Comparison of ENCODE assay signal across 16 cellular contexts in the genomic region with DNA sequence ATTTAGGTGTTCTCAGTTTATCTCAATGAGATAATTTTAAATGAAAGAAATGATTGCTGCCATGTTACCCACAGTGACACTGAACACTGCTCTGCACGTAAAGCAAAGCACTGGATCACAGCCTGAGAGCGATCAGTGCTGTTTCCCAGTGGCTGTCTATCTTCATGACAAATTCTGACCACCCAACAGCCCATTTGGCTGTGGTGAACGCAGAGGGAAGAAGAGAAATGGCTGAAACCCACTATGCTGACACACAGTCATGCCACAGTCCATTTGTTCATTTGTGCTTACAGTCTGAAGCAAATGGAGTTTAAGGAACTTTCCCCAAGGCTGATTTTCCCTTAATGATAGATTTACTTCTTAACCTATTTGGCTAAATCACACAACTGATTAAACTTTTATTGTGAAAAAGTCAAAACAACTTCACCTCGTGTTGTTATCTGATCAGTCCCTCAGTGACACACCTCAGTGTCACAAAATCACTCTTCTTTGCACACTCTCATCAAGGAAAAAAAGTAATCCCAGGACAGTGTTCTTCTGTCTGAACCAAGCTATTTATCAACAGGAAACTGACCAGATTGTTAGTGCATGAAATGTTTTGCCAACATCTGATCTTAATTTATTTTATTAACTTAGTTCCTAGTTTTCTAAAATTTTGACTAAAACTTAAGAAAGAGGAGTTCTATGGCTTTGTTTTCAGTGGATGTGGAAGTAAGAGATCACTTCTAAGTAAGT.
DNase-seq lines count a peak whose midpoint lies in the region; ATAC-seq and TF ChIP-seq lines count a peak whose summit lies in the region.
"Had no signal": no experiment of that assay in that cellular context is flagged by ENCODE, and none has a peak within 500 bp of the region (broad histone marks: within the 10 kb centered on the region; RNA-seq: fewer than 3 reads in every experiment).

No MANE protein-coding gene starts in this region.

- DNase-seq in GM03348 (ENCODE audit: low spot score) (peak; percentile 28), adipocyte (ENCODE audit: low read depth) (peak; percentile 25), fibroblast of the aortic adventitia (ENCODE audit: low read depth) (peak; percentile 51), sciatic nerve (ENCODE audit: low spot score) (no peak), NCI-H69 (lab: John Stamatoyannopoulos, UW) (no peak), posterior vena cava (ENCODE audit: low spot score) (no peak)
- no peak for DNase-seq in activated CD4-positive, CD25-positive, alpha-beta regulatory T cell (lab: John Stamatoyannopoulos, UW)
- DNase-seq: AML-193, COR-L47, MV-4-11, NCI-H1417 treated with DMSO at 0.1 percent for 48 hours, NCI-H187 treated with DMSO at 0.1 percent for 48 hours, NCI-H226, NCI-H524 had no signal

- no peak overlapping the region for H3K9ac ChIP-seq in adipocyte (ENCODE audit: low read length)
- H3K9ac ChIP-seq: KMS-11 had no signal

- intact Hi-C loops in sciatic nerve (cut with DNase I) (no loop called here), posterior vena cava (cut with DNase I) (no loop called here)

- peak; percentile 67 for ATAC-seq in sciatic nerve
- ATAC-seq: GM23338 had no signal

- H3K4me3 ChIP-seq in adipocyte (ENCODE audit: low read length) (no peak overlapping the region), fibroblast of the aortic adventitia (ENCODE audit: low read depth, low read length) (no peak overlapping the region)
- H3K4me3 ChIP-seq: GM23338 had no signal

- no peak for TF ChIP-seq CTCF in fibroblast of the aortic adventitia (IDR thresholded peaks at IDR 0.05; ENCODE audit: insufficient read depth, low read length)

- H3K36me3 ChIP-seq in adipocyte (ENCODE audit: control insufficient read depth, insufficient read depth, low read length, severe bottlenecking): no peaks in the 10 kb centered on the region

- no peaks in the 10 kb centered on the region for H3K27me3 ChIP-seq in adipocyte (replicated peaks; ENCODE audit: control insufficient read depth, insufficient read depth, low read length)

- H3K4me1 ChIP-seq in adipocyte (ENCODE audit: control insufficient read depth, insufficient read depth, low read length): peaks cover 5% of the 10 kb centered on the region

- H3K9me3 ChIP-seq in adipocyte (ENCODE audit: control insufficient read depth, low read length): peaks cover 4% of the 10 kb centered on the region

Comparison
In these comparisons a context has a peak if more than half of its experiments do, and no peak if none do; other contexts are left out.
1. DNase-seq: peak in GM03348 (single experiment), adipocyte (single experiment) and fibroblast of the aortic adventitia (single experiment); none in sciatic nerve (single experiment), NCI-H69 (single experiment), activated CD4-positive, CD25-positive, alpha-beta regulatory T cell (0 of 4) and posterior vena cava (single experiment).